ENCODE assay signal across 8 cellular contexts in genomic region chr2:174337337-174338154, GRCh38. TPM values are rescaled to one million over a fixed set of nuclear protein-coding genes. Genes with fewer than 3 reads are reported as not detected.
A peak's percentile ranks its signal among the peaks of the same experiment; 100 is the strongest.
DNase-seq lines count a peak whose midpoint lies in the region; ATAC-seq and TF ChIP-seq lines count a peak whose summit lies in the region.

No MANE protein-coding gene starts in this region.

- H3K9me3 Mint-ChIP-seq in activated CD4-positive, alpha-beta memory T cell treated with anti-CD3 and anti-CD28 coated beads, Interleukin-2, amount 10 ng/mL, durations not matched to agents 7 days and 5 days = no peaks in the 10 kb centered on the region
- H3K9me3 Mint-ChIP-seq in stimulated activated naive CD8-positive, alpha-beta T cell treated with anti-CD3 and anti-CD28 coated beads, Interleukin-15, Interleukin-2, amounts not matched to agents 100 ng/mL and 50 ng/mL, for 24 hours = no peaks in the 10 kb centered on the region

- peak; percentile 44 for DNase-seq in NCI-H2171 treated with DMSO at 0.1 percent for 48 hours (lab: John Stamatoyannopoulos, UW)
- no peak for DNase-seq in NCI-H2171 (lab: John Stamatoyannopoulos, UW)
- DNase-seq in activated CD4-positive, alpha-beta memory T cell treated with anti-CD3 and anti-CD28 coated beads, Interleukin-2, amount 10 ng/mL, durations not matched to agents 7 days and 5 days = no peak
- DNase-seq in heart right ventricle = no peak
- no peak for DNase-seq in anterior cingulate cortex (lab: John Stamatoyannopoulos, UW)
- no peak for DNase-seq in NCI-H1930 (lab: John Stamatoyannopoulos, UW)

- intact Hi-C loops in heart right ventricle (cut with DNase I) = loop anchor here in 2 of 10 donors (10.0 kb wide), 2 partner anchors 93 to 763 kb away; partner anchors contain the start of gene OLA1 (in 1 of the 2)

- 2 to 3% methylated on average over 63 to 74 of the region's 74 CpGs for WGBS in heart right ventricle, 2 donors

- peaks cover 10% of the 10 kb centered on the region for H3K36me3 Mint-ChIP-seq in activated CD4-positive, alpha-beta memory T cell treated with anti-CD3 and anti-CD28 coated beads, Interleukin-2, amount 10 ng/mL, durations not matched to agents 7 days and 5 days (ENCODE audit: low read depth)
- peaks cover 3% of the 10 kb centered on the region for H3K36me3 Mint-ChIP-seq in stimulated activated naive CD8-positive, alpha-beta T cell treated with anti-CD3 and anti-CD28 coated beads, Interleukin-15, Interleukin-2, amounts not matched to agents 100 ng/mL and 50 ng/mL, for 24 hours (ENCODE audit: low read depth)

- no peaks in the 10 kb centered on the region for H3K9me3 ChIP-seq in heart right ventricle

- peaks cover 24 to 85% (median 70%) of the 10 kb centered on the region in 9 donors for H3K4me1 ChIP-seq in heart right ventricle

- H3K27me3 Mint-ChIP-seq in activated CD4-positive, alpha-beta memory T cell treated with anti-CD3 and anti-CD28 coated beads, Interleukin-2, amount 10 ng/mL, durations not matched to agents 7 days and 5 days = peaks cover 72% of the 10 kb centered on the region
- H3K27me3 Mint-ChIP-seq in stimulated activated naive CD8-positive, alpha-beta T cell treated with anti-CD3 and anti-CD28 coated beads, Interleukin-15, Interleukin-2, amounts not matched to agents 100 ng/mL and 50 ng/mL, for 24 hours = peaks cover 69% of the 10 kb centered on the region

- ATAC-seq in HG02852 (IDR thresholded peaks at IDR 0.05; ENCODE audit: unreplicated experiment) (peak; percentile 8), heart right ventricle (no peak)

- peak overlapping the region in 8 of 10 donors; percentile 25 to 50 (median 32) for H3K4me3 ChIP-seq in heart right ventricle

- peaks cover 67 to 100% (median 99%) of the 10 kb centered on the region in 7 donors for H3K27me3 ChIP-seq in heart right ventricle

- peak overlapping the region; percentile 54 for H3K27ac Mint-ChIP-seq in activated CD4-positive, alpha-beta memory T cell treated with anti-CD3 and anti-CD28 coated beads, Interleukin-2, amount 10 ng/mL, durations not matched to agents 7 days and 5 days
- peak overlapping the region; percentile 86 for H3K27ac Mint-ChIP-seq in stimulated activated naive CD8-positive, alpha-beta T cell treated with anti-CD3 and anti-CD28 coated beads, Interleukin-15, Interleukin-2, amounts not matched to agents 100 ng/mL and 50 ng/mL, for 24 hours

- H3K36me3 ChIP-seq in heart right ventricle = peaks cover 0 to 17% (median 0%) of the 10 kb centered on the region in 9 donors

- H3K4me3 Mint-ChIP-seq in activated CD4-positive, alpha-beta memory T cell treated with anti-CD3 and anti-CD28 coated beads, Interleukin-2, amount 10 ng/mL, durations not matched to agents 7 days and 5 days = peak overlapping the region; percentile 69
- H3K4me3 Mint-ChIP-seq in stimulated activated naive CD8-positive, alpha-beta T cell treated with anti-CD3 and anti-CD28 coated beads, Interleukin-15, Interleukin-2, amounts not matched to agents 100 ng/mL and 50 ng/mL, for 24 hours = peak overlapping the region; percentile 80

- POLR2A ChIA-PET in activated CD4-positive, alpha-beta memory T cell treated with anti-CD3 and anti-CD28 coated beads, Interleukin-2, amount 10 ng/mL, durations not matched to agents 7 days and 5 days (lab: Charles Lee) = interaction anchor here (1.3 to 1.6 kb wide), 3 partner anchors 89 to 372 kb away, joined by 3 to 4 read pairs (median 4); partner anchors contain the start of gene OLA1

- H3K27ac ChIP-seq in heart right ventricle = no peak overlapping the region

- CTCF ChIA-PET in activated CD4-positive, alpha-beta memory T cell treated with anti-CD3 and anti-CD28 coated beads, Interleukin-2, amount 10 ng/mL, durations not matched to agents 7 days and 5 days (lab: Charles Lee) = interaction anchor here (0.6 to 0.8 kb wide), 2 partner anchors 89 to 1011 kb away, joined by 3 read pairs; partner anchors contain the start of gene OLA1

- TF ChIP-seq CTCF in heart right ventricle (IDR thresholded peaks at IDR 0.05) = no peak

- H3K4me1 Mint-ChIP-seq in activated CD4-positive, alpha-beta memory T cell treated with anti-CD3 and anti-CD28 coated beads, Interleukin-2, amount 10 ng/mL, durations not matched to agents 7 days and 5 days = peaks cover 49% of the 10 kb centered on the region
- H3K4me1 Mint-ChIP-seq in stimulated activated naive CD8-positive, alpha-beta T cell treated with anti-CD3 and anti-CD28 coated beads, Interleukin-15, Interleukin-2, amounts not matched to agents 100 ng/mL and 50 ng/mL, for 24 hours (ENCODE audit: low read depth) = peaks cover 53% of the 10 kb centered on the region

RNA-seq across cellular contexts. Expression of gene SP9, which starts 2.8 kb away (rescaled TPM):
- total RNA-seq in activated CD4-positive, alpha-beta memory T cell treated with anti-CD3 and anti-CD28 coated beads, Interleukin-2, amount 10 ng/mL, durations not matched to agents 7 days and 5 days = not detected
- total RNA-seq in heart right ventricle = under 1 TPM in 1 of 10 donors, not detected in 9; 0.09 TPM
- polyA plus RNA-seq in heart right ventricle = not detected

RNA-seq across cellular contexts. Expression of gene SCRN3, which starts 58.0 kb away (rescaled TPM):
- total RNA-seq in activated CD4-positive, alpha-beta memory T cell treated with anti-CD3 and anti-CD28 coated beads, Interleukin-2, amount 10 ng/mL, durations not matched to agents 7 days and 5 days = 10 to 100 TPM; 15.3 to 18.4 TPM
- 10 to 100 TPM; 35.6 to 57.0 (median 45.2) TPM for total RNA-seq in heart right ventricle
- 10 to 100 TPM; 10.3 to 14.6 TPM for polyA plus RNA-seq in heart right ventricle
